Comparison of ENCODE assay signal across 7 cellular contexts in the genomic region with DNA sequence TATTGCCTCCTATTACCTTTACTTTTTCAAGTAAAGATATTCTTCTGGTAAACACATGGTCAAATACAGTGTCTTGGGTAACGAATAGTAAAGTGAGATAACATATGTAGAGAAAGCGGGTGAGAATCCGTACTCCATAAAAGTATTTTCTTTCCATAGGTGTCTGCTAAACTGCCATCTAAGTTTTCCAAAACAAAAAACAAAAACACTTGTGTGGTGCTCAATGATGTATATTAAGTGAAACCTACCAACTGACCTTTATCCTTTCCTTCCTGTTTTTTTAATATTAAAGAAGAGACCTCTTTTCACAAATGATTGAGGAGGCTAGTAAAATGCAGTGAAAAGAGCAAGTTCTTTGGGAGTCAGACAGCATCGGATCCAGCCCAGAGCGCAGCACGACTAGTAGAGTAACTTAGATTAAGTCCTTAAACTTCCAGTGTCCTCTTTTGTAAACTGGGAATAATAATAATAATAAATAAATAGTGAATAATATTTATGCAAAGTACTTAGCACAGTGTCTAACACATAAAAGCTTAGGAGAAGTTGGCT. TPM values are rescaled to one million over a fixed set of nuclear protein-coding genes. Genes with fewer than 3 reads are reported as not detected.
DNase-seq lines count a peak whose midpoint lies in the region; ATAC-seq and TF ChIP-seq lines count a peak whose summit lies in the region.

No MANE protein-coding gene starts in this region.

- H3K27ac Mint-ChIP-seq in progenitor cell of endocrine pancreas, result peak overlapping the region; percentile 81

- H3K4me1 ChIP-seq in effector memory CD4-positive, alpha-beta T cell (ENCODE audit: control insufficient read depth, insufficient read depth, low read length, poor library complexity, severe bottlenecking), result peaks cover 7% of the 10 kb centered on the region

- peaks cover 10% of the 10 kb centered on the region for H3K36me3 ChIP-seq in effector memory CD4-positive, alpha-beta T cell (ENCODE audit: control insufficient read depth, insufficient read depth, low read length)

- peak; percentile 11 for ATAC-seq in GM21447 (IDR thresholded peaks at IDR 0.05; ENCODE audit: unreplicated experiment)
- ATAC-seq in GM21786 (IDR thresholded peaks at IDR 0.05; ENCODE audit: unreplicated experiment), result no peak

- TF ChIP-seq CTCF in LNCaP clone FGC (IDR thresholded peaks at IDR 0.05; ENCODE audit: control insufficient read depth, extremely low read depth, insufficient read depth), result no peak
- TF ChIP-seq CTCF in progenitor cell of endocrine pancreas (IDR thresholded peaks at IDR 0.05; ENCODE audit: unreplicated experiment), result no peak

- no peak overlapping the region for H3K27ac ChIP-seq in effector memory CD4-positive, alpha-beta T cell (ENCODE audit: insufficient read depth, low read length, poor library complexity, severe bottlenecking)

- H3K36me3 Mint-ChIP-seq in progenitor cell of endocrine pancreas (ENCODE audit: insufficient read depth), result peaks cover 5% of the 10 kb centered on the region

- peaks cover 17% of the 10 kb centered on the region for H3K4me1 Mint-ChIP-seq in progenitor cell of endocrine pancreas (ENCODE audit: low read depth)

- no peaks in the 10 kb centered on the region for H3K9me3 ChIP-seq in effector memory CD4-positive, alpha-beta T cell (ENCODE audit: control insufficient read depth, low read length)

- no peaks in the 10 kb centered on the region for H3K9me3 Mint-ChIP-seq in progenitor cell of endocrine pancreas (ENCODE audit: low read depth)

- H3K4me3 Mint-ChIP-seq in progenitor cell of endocrine pancreas (ENCODE audit: low read depth), result peak overlapping the region; percentile 99

- DNase-seq in LNCaP clone FGC (ENCODE audit: low read depth) (no peak), progenitor cell of endocrine pancreas (ENCODE audit: low spot score, unreplicated experiment) (no peak), SK-N-DZ (ENCODE audit: low spot score) (no peak), DMS153 (lab: John Stamatoyannopoulos, UW) (no peak)
- no peak for DNase-seq in effector memory CD4-positive, alpha-beta T cell

- H3K27me3 Mint-ChIP-seq in progenitor cell of endocrine pancreas, result no peaks in the 10 kb centered on the region

- H3K27me3 ChIP-seq in effector memory CD4-positive, alpha-beta T cell (replicated peaks; ENCODE audit: control insufficient read depth, insufficient read depth, low read length, poor library complexity, severe bottlenecking), result no peaks in the 10 kb centered on the region

- peak overlapping the region; percentile 69 for H3K4me3 ChIP-seq in LNCaP clone FGC (ENCODE audit: low read depth, low read length)
- H3K4me3 ChIP-seq in effector memory CD4-positive, alpha-beta T cell (ENCODE audit: insufficient read depth, low read depth, low read length, poor library complexity, severe bottlenecking), result peak overlapping the region; percentile 86

RNA-seq across cellular contexts. Expression of a gene that starts 0.4 kb away (rescaled TPM):
- total RNA-seq in progenitor cell of endocrine pancreas, result 33.2 and 34.3 TPM in 2 replicates
- polyA plus RNA-seq in SK-N-DZ (2014; cell fraction: cytosol; rRNA removed), result 16.3 and 16.8 TPM in 2 replicates
- polyA plus RNA-seq in SK-N-DZ (2014; cell fraction: nucleus; rRNA removed), result 5.8 and 12.5 TPM in 2 replicates
